In the genomic region with DNA sequence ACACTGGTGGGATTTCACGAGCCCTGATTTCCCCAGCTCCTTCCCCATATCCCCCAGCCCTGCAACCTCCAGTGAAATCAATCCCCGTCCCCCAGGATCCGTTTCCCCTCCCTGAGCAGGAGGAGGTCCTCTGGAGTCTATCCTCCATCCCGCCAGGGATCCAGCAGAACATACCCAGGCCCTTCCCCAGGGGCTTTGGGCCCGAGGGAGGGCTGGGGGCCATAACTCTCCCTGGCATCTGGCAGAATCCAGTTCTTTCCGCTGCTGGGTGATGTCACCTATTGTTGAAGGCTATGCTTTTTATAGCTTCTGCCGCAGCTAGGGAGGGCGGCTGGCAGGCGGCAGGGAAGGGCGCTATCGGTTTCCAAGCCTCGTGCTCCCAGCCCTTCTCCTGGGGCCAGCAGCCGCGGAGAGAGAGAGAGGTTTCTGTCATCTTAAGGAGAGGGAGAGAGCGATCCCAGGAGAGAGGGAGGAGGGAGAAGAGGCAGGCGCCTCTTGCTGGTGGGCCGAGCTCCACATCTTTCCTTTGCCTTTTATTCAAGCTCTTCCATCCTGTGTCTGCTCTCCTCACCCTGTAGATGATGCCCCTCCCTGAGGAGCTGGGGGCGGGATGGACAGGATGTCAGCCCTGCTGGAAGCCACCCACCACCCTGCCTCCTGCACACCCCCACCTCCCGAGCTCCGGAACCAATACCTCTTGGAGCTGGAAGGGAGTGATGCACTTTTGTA, we compare ENCODE assay signal across 9 cellular contexts.
DNase-seq lines count a peak whose midpoint lies in the region; ATAC-seq and TF ChIP-seq lines count a peak whose summit lies in the region.
"Had no signal": no experiment of that assay in that cellular context is flagged by ENCODE, and none has a peak within 500 bp of the region (broad histone marks: within the 10 kb centered on the region; RNA-seq: fewer than 3 reads in every experiment).

No MANE protein-coding gene starts in this region.

- no peaks in the 10 kb centered on the region for H3K9me3 Mint-ChIP-seq in osteocyte (ENCODE audit: unreplicated experiment)
- H3K9me3 Mint-ChIP-seq: activated naive CD4-positive, alpha-beta T cell treated with anti-CD3 and anti-CD28 coated beads, Interleukin-2, amount 50 U/mL, for 24 hours had no signal

- no peaks in the 10 kb centered on the region for H3K27me3 Mint-ChIP-seq in osteocyte (ENCODE audit: unreplicated experiment)
- H3K27me3 Mint-ChIP-seq: activated naive CD4-positive, alpha-beta T cell treated with anti-CD3 and anti-CD28 coated beads, Interleukin-2, amount 50 U/mL, for 24 hours had no signal

- no peak for ATAC-seq in GM21825 (IDR thresholded peaks at IDR 0.05; ENCODE audit: unreplicated experiment)
- ATAC-seq in HG02938 (IDR thresholded peaks at IDR 0.05; ENCODE audit: unreplicated experiment): no peak
- no peak for ATAC-seq in GM21526 (IDR thresholded peaks at IDR 0.05; ENCODE audit: low FRiP score, unreplicated experiment)
- ATAC-seq in GM21619 (IDR thresholded peaks at IDR 0.05; ENCODE audit: unreplicated experiment): no peak

- no peak for TF ChIP-seq CTCF in osteocyte (IDR thresholded peaks at IDR 0.05)

- peak; percentile 49 for DNase-seq in EH (ENCODE audit: low read depth)
- DNase-seq in NCI-H524 (lab: John Stamatoyannopoulos, UW): peak; percentile 82 to 95
- peak; percentile 6 for DNase-seq in fibroblast of the conjunctiva (ENCODE audit: low read depth)
- no peak for DNase-seq in osteocyte (ENCODE audit: extremely low spot score, unreplicated experiment)

- H3K4me1 Mint-ChIP-seq in osteocyte (ENCODE audit: unreplicated experiment): peaks cover 12% of the 10 kb centered on the region
- H3K4me1 Mint-ChIP-seq: activated naive CD4-positive, alpha-beta T cell treated with anti-CD3 and anti-CD28 coated beads, Interleukin-2, amount 50 U/mL, for 24 hours had no signal

- H3K36me3 Mint-ChIP-seq in osteocyte (ENCODE audit: unreplicated experiment): peaks cover 13% of the 10 kb centered on the region
- H3K36me3 Mint-ChIP-seq: activated naive CD4-positive, alpha-beta T cell treated with anti-CD3 and anti-CD28 coated beads, Interleukin-2, amount 50 U/mL, for 24 hours had no signal

- H3K4me3 Mint-ChIP-seq in osteocyte (ENCODE audit: unreplicated experiment): peak overlapping the region; percentile 47
- H3K4me3 Mint-ChIP-seq: activated naive CD4-positive, alpha-beta T cell treated with anti-CD3 and anti-CD28 coated beads, Interleukin-2, amount 50 U/mL, for 24 hours had no signal

- peak overlapping the region; percentile 98 for H3K27ac Mint-ChIP-seq in osteocyte (ENCODE audit: unreplicated experiment)
- H3K27ac Mint-ChIP-seq: activated naive CD4-positive, alpha-beta T cell treated with anti-CD3 and anti-CD28 coated beads, Interleukin-2, amount 50 U/mL, for 24 hours had no signal
